In the genomic region with DNA sequence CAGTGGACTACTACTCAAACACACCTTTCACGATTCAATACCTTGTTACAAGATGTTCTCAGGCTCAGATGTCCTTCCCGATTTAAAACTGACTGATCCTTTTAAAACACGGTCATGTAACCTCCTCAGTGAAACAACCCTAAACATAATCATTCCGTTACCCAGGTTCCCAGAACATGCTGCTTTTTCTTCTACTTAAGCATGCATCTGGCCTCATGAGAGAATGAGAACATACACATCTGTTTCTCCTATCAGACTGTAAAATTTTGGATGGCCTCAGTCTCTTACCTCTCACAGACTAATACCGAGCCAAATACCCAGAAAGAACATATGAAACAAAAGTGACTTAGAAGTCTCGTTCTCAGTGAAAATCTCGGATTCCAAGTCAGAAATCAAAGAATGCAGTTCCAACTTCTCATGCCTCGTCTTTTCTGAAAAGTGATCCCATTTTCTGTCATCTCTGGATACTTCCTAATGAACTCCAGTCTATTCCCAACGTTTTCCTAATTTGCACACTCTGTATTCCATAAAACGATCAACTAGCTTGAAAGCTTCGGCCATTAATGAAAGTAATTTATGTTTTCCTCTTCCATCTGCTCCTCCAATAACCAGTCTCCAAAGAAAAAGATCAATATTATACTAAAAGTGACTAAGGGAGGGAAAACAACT, we compare ENCODE assay signal across 8 cellular contexts. TPM values are rescaled to one million over a fixed set of nuclear protein-coding genes. Genes with fewer than 3 reads are reported as not detected.
DNase-seq lines count a peak whose midpoint lies in the region; ATAC-seq, FAIRE-seq and TF ChIP-seq lines count a peak whose summit lies in the region.

No MANE protein-coding gene starts in this region.

- H3K36me3 ChIP-seq in CD8-positive, alpha-beta memory T cell (ENCODE audit: insufficient read depth, low read length) = no peaks in the 10 kb centered on the region
- peaks cover 11% of the 10 kb centered on the region; the same call in 1 of the 2 replicates for H3K36me3 ChIP-seq in OCI-LY1 (ENCODE audit: insufficient read depth, low read length)

- H3F3A ChIP-seq in OCI-LY1 (ENCODE audit: insufficient read depth, low read length) = no peaks in the 10 kb centered on the region

- H3K4me1 ChIP-seq in CD8-positive, alpha-beta memory T cell (ENCODE audit: insufficient read depth, low read length) = peaks cover 53% of the 10 kb centered on the region
- peaks cover 56% of the 10 kb centered on the region for H3K4me1 ChIP-seq in OCI-LY1 (ENCODE audit: insufficient read depth, low read length, severe bottlenecking)

- ATAC-seq in GM19328 (IDR thresholded peaks at IDR 0.05; ENCODE audit: unreplicated experiment) = no peak
- ATAC-seq in GM21367 (IDR thresholded peaks at IDR 0.05; ENCODE audit: unreplicated experiment) = no peak

- DNase-seq in CD8-positive, alpha-beta memory T cell = no peak
- DNase-seq in epithelial cell of esophagus (ENCODE audit: low read depth) (no peak), osteocyte (ENCODE audit: extremely low spot score, unreplicated experiment) (no peak), urothelium cell line (ENCODE audit: low spot score) (no peak)
- DNase-seq in stimulated activated CD4-positive, alpha-beta T cell treated with anti-CD3 and anti-CD28 coated beads, Interleukin-2, amount 100 ng/mL, for 48 hours = no peak

- FAIRE-seq in urothelium cell line (lab: Jason Lieb, UNC) = no peak

- no peaks in the 10 kb centered on the region for H3K27me3 ChIP-seq in CD8-positive, alpha-beta memory T cell (ENCODE audit: insufficient read depth, low read length, poor library complexity, severe bottlenecking)
- no peaks in the 10 kb centered on the region for H3K27me3 ChIP-seq in OCI-LY1 (ENCODE audit: insufficient read depth, low read length)

- peak overlapping the region; percentile 97 for H3K9ac ChIP-seq in OCI-LY1 (ENCODE audit: low read length)

- H3K9me3 ChIP-seq in CD8-positive, alpha-beta memory T cell (ENCODE audit: low read length) = no peaks in the 10 kb centered on the region
- no peaks in the 10 kb centered on the region for H3K9me3 ChIP-seq in OCI-LY1 (ENCODE audit: low read length)

- POLR2A ChIA-PET in CD8-positive, alpha-beta memory T cell (lab: Charles Lee) = interaction anchor here (0.6 to 5.5 kb wide), 6 partner anchors 11 to 271 kb away, joined by 3 to 97 read pairs (median 10); a partner anchor contains a TSS

- peaks cover 59% of the 10 kb centered on the region for H3K79me2 ChIP-seq in OCI-LY1 (ENCODE audit: insufficient read depth, low read length)

- peak overlapping the region; percentile 100 for H3K4me2 ChIP-seq in OCI-LY1 (ENCODE audit: low read length)

- H4K20me1 ChIP-seq in OCI-LY1 (ENCODE audit: insufficient read depth, low read length) = no peaks in the 10 kb centered on the region

- peak overlapping the region; percentile 95 for H3K4me3 ChIP-seq in CD8-positive, alpha-beta memory T cell (ENCODE audit: low read length)
- H3K4me3 ChIP-seq in OCI-LY1 (ENCODE audit: low read depth, low read length, poor library complexity, severe bottlenecking) = peak overlapping the region; percentile 93
- H3K4me3 ChIP-seq in epithelial cell of esophagus (ENCODE audit: low read length) = peak overlapping the region; percentile 96

- no peak overlapping the region for H2AFZ ChIP-seq in OCI-LY1 (ENCODE audit: low read length)

- CTCF ChIA-PET in CD8-positive, alpha-beta memory T cell (lab: Charles Lee) = interaction anchor here (1.3 to 4.0 kb wide), 3 partner anchors 10 to 67 kb away, joined by 4 to 30 read pairs (median 4); a partner anchor contains a TSS

- no peaks in the 10 kb centered on the region for H3K27me3 Mint-ChIP-seq in CD8-positive, alpha-beta memory T cell
- no peaks in the 10 kb centered on the region for H3K27me3 Mint-ChIP-seq in osteocyte (ENCODE audit: unreplicated experiment)

- H3K9me3 Mint-ChIP-seq in CD8-positive, alpha-beta memory T cell = no peaks in the 10 kb centered on the region
- H3K9me3 Mint-ChIP-seq in osteocyte (ENCODE audit: unreplicated experiment) = no peaks in the 10 kb centered on the region

- H3K27ac Mint-ChIP-seq in CD8-positive, alpha-beta memory T cell = peak overlapping the region; percentile 98 to 100 (median 100)
- peak overlapping the region; percentile 99 for H3K27ac Mint-ChIP-seq in osteocyte (ENCODE audit: unreplicated experiment)

- H3K36me3 Mint-ChIP-seq in CD8-positive, alpha-beta memory T cell = peaks cover 0 to 41% (median 1%) of the 10 kb centered on the region in 3 donors
- peaks cover 4% of the 10 kb centered on the region for H3K36me3 Mint-ChIP-seq in osteocyte (ENCODE audit: unreplicated experiment)

- peak overlapping the region; percentile 95 to 100 (median 100) for H3K4me3 Mint-ChIP-seq in CD8-positive, alpha-beta memory T cell
- peak overlapping the region; percentile 88 for H3K4me3 Mint-ChIP-seq in osteocyte (ENCODE audit: unreplicated experiment)

- peak overlapping the region; percentile 99 for H3K27ac ChIP-seq in CD8-positive, alpha-beta memory T cell (ENCODE audit: low read depth, low read length)
- peak overlapping the region; percentile 78 for H3K27ac ChIP-seq in OCI-LY1 (ENCODE audit: low read depth, low read length, poor library complexity, severe bottlenecking)

- no peak for TF ChIP-seq CTCF in OCI-LY1 (IDR thresholded peaks at IDR 0.05; ENCODE audit: low read length)
- no peak for TF ChIP-seq CTCF in epithelial cell of esophagus (IDR thresholded peaks at IDR 0.05; ENCODE audit: insufficient read depth, low read depth, low read length, missing control alignments)
- no peak for TF ChIP-seq CTCF in osteocyte (IDR thresholded peaks at IDR 0.05)

- H3K4me1 Mint-ChIP-seq in CD8-positive, alpha-beta memory T cell = peaks cover 63 to 69% (median 67%) of the 10 kb centered on the region in 3 donors
- peaks cover 54% of the 10 kb centered on the region for H3K4me1 Mint-ChIP-seq in osteocyte (ENCODE audit: unreplicated experiment)

- no peaks in the 10 kb centered on the region for H3K9me2 ChIP-seq in OCI-LY1 (ENCODE audit: low read depth, low read length)

RNA-seq across cellular contexts. Expression of a gene that starts 0.9 kb away (rescaled TPM):
- total RNA-seq in CD8-positive, alpha-beta memory T cell = 100 to 1,000 TPM; 281 to 287 TPM
- polyA plus RNA-seq in CD8-positive, alpha-beta memory T cell = 153 TPM
- 281 and 282 TPM in 2 replicates for total RNA-seq in osteocyte

RNA-seq across cellular contexts. Expression of a gene that starts 19.4 kb away (rescaled TPM):
- total RNA-seq in CD8-positive, alpha-beta memory T cell = 10 to 100 TPM; 23.4 to 23.7 TPM
- polyA plus RNA-seq in CD8-positive, alpha-beta memory T cell = 42.6 TPM
- total RNA-seq in osteocyte = 23.5 and 24.3 TPM in 2 replicates
